ENCODE assay signal across 22 cellular contexts in the genomic region with DNA sequence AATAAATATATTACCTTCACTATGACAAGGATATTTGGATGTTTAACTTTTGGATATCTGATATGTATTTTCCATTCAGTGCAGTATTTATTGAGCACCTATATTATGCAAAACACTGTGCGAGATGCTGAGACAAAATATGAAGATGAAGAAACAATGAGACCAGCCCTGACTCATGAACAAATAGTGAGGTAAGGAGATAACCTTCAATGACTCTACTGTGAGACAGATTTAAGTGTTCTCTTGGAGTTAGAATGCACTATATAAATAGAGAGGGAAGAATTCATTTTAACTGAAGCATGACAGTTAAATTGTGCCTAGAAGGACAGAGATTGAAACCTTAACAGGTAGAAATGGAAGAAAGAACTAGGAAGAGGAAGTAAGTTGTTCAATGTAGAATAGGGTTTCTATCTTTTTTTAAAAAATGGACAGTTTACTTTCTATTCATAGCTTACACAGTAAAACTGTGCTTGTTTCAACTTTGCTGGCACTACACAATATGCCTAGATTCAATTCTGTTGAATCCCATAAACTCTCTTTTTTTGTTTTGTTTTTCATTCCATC.
DNase-seq lines count a peak whose midpoint lies in the region; ATAC-seq, FAIRE-seq and TF ChIP-seq lines count a peak whose summit lies in the region.
"Had no signal": no experiment of that assay in that cellular context is flagged by ENCODE, and none has a peak within 500 bp of the region (broad histone marks: within the 10 kb centered on the region; RNA-seq: fewer than 3 reads in every experiment).

No MANE protein-coding gene starts in this region.

- no peaks in the 10 kb centered on the region for H3K27me3 Mint-ChIP-seq in activated CD4-positive, alpha-beta T cell treated with anti-CD3 and anti-CD28 coated beads for 36 hours
- peaks cover 2% of the 10 kb centered on the region for H3K27me3 Mint-ChIP-seq in GM23338 (ENCODE audit: insufficient read depth, low read depth, poor library complexity)
- H3K27me3 Mint-ChIP-seq: CD4-positive, alpha-beta memory T cell had no signal

- H4K20me1 ChIP-seq in GM23338 (replicated peaks; ENCODE audit: insufficient read depth) = no peaks in the 10 kb centered on the region

- peaks cover 5% of the 10 kb centered on the region for H3K36me3 Mint-ChIP-seq in activated CD4-positive, alpha-beta T cell treated with anti-CD3 and anti-CD28 coated beads for 36 hours (ENCODE audit: low read depth)
- H3K36me3 Mint-ChIP-seq in GM23338 (ENCODE audit: low read depth) = no peaks in the 10 kb centered on the region

- POLR2A ChIA-PET in activated CD4-positive, alpha-beta T cell treated with anti-CD3 and anti-CD28 coated beads for 36 hours (lab: Charles Lee) = no interaction called here

- H3K27ac Mint-ChIP-seq in activated CD4-positive, alpha-beta T cell treated with anti-CD3 and anti-CD28 coated beads for 36 hours = no peak overlapping the region
- no peak overlapping the region for H3K27ac Mint-ChIP-seq in GM23338
- H3K27ac Mint-ChIP-seq: activated T-helper 1 cell treated with anti-CD3 and anti-CD28 coated beads, Interleukin-12 subunit alpha, Interleukin-12 subunit beta, Interleukin-2, Interleukin-4 antibody, amounts not matched to agents 30 ng/mL and 10 ng/mL and 1 ng/mL, durations not matched to agents 14 hours and 24 hours and 36 hours; nephron had no signal

- H3K9me2 ChIP-seq in GM23338 (ENCODE audit: insufficient read depth) = no peaks in the 10 kb centered on the region
- H3K9me2 ChIP-seq: SK-N-SH had no signal

- FAIRE-seq in islet of Langerhans (lab: Jason Lieb, UNC) = peak; percentile 86
- FAIRE-seq: GM18507 had no signal

- ATAC-seq in GM18511 (IDR thresholded peaks at IDR 0.05; ENCODE audit: unreplicated experiment) (peak; percentile 62), GM21529 (IDR thresholded peaks at IDR 0.05; ENCODE audit: unreplicated experiment) (peak; percentile 60), GM23338 (no peak)
- ATAC-seq in activated CD4-positive, alpha-beta T cell treated with anti-CD3 and anti-CD28 coated beads for 36 hours = no peak
- ATAC-seq: activated CD4-positive, CD25-positive, alpha-beta regulatory T cell treated with anti-CD3 and anti-CD28 coated beads, Interleukin-2, amount 50 U/mL, for 24 hours; stimulated activated naive CD8-positive, alpha-beta T cell treated with anti-CD3 and anti-CD28 coated beads, Interleukin-15, Interleukin-2, amounts not matched to agents 100 U/mL and 50 U/mL, for 24 hours had no signal

- H3K9me3 Mint-ChIP-seq in activated CD4-positive, alpha-beta T cell treated with anti-CD3 and anti-CD28 coated beads for 36 hours (ENCODE audit: low read depth) = no peaks in the 10 kb centered on the region
- no peaks in the 10 kb centered on the region for H3K9me3 Mint-ChIP-seq in GM23338
- H3K9me3 Mint-ChIP-seq: activated T-helper 1 cell treated with anti-CD3 and anti-CD28 coated beads, Interleukin-12 subunit alpha, Interleukin-12 subunit beta, Interleukin-2, Interleukin-4 antibody, amounts not matched to agents 30 ng/mL and 10 ng/mL and 1 ng/mL, durations not matched to agents 14 hours and 24 hours and 36 hours; nephron had no signal

- H3K4me1 ChIP-seq in GM23338 (ENCODE audit: insufficient read depth) = no peaks in the 10 kb centered on the region

- TF ChIP-seq CTCF in GM23338 (conservative IDR thresholded peaks at IDR 0.05; ENCODE audit: low read depth in 2 of 2) = no peak

- intact Hi-C loops in posterior cingulate gyrus (cut with DNase I) = no loop called here
- intact Hi-C loops in activated CD4-positive, alpha-beta T cell treated with anti-CD3 and anti-CD28 coated beads for 36 hours (cut with DNase I, micrococcal nuclease) = no loop called here

- in situ Hi-C loops in KBM-7 (cut with MboI; ENCODE audit: low pct_unique_long_range_greater_than_20kb, low sequenced_read_pairs) = no loop called here

- no peaks in the 10 kb centered on the region for H3K27me3 ChIP-seq in GM23338 (ENCODE audit: insufficient read depth)
- H3K27me3 ChIP-seq: tibial artery had no signal

- H3K4me1 Mint-ChIP-seq in activated CD4-positive, alpha-beta T cell treated with anti-CD3 and anti-CD28 coated beads for 36 hours = no peaks in the 10 kb centered on the region
- H3K4me1 Mint-ChIP-seq in GM23338 = no peaks in the 10 kb centered on the region
- H3K4me1 Mint-ChIP-seq: nephron had no signal

- no peak overlapping the region for H3K4me3 Mint-ChIP-seq in activated CD4-positive, alpha-beta T cell treated with anti-CD3 and anti-CD28 coated beads for 36 hours
- H3K4me3 Mint-ChIP-seq in GM23338 = no peak overlapping the region
- H3K4me3 Mint-ChIP-seq: activated T-helper 1 cell treated with anti-CD3 and anti-CD28 coated beads, Interleukin-12 subunit alpha, Interleukin-12 subunit beta, Interleukin-2, Interleukin-4 antibody, amounts not matched to agents 30 ng/mL and 10 ng/mL and 1 ng/mL, durations not matched to agents 14 hours and 24 hours and 36 hours; CD4-positive, alpha-beta memory T cell; nephron had no signal

- no peak overlapping the region for H3K4me3 ChIP-seq in GM23338
- H3K4me3 ChIP-seq: tibial artery had no signal

- H3F3A ChIP-seq in GM23338 (replicated peaks; ENCODE audit: low read depth) = no peaks in the 10 kb centered on the region

- peak; percentile 30 for DNase-seq in NCI-H69 (lab: John Stamatoyannopoulos, UW)
- no peak for DNase-seq in posterior cingulate gyrus
- no peak for DNase-seq in KBM-7
- no peak for DNase-seq in activated CD4-positive, alpha-beta T cell treated with anti-CD3 and anti-CD28 coated beads for 36 hours
- no peak for DNase-seq in GM23338 (ENCODE audit: low spot score)
- DNase-seq: CD4-positive, alpha-beta memory T cell; DND-41; hypothalamus; Kasumi-1; NCI-H1105 treated with DMSO at 0.1 percent for 48 hours; NCI-H2171; SK-N-SH; stimulated activated CD4-positive, alpha-beta T cell treated with anti-CD3 and anti-CD28 coated beads, Interleukin-1b, Interleukin-23, amount 100 ng/mL, for 48 hours; stimulated activated naive CD8-positive, alpha-beta T cell treated with anti-CD3 and anti-CD28 coated beads, Interleukin-15, Interleukin-2, amounts not matched to agents 100 U/mL and 50 U/mL, for 24 hours; tibial artery had no signal

- H2AFZ ChIP-seq in GM23338 = no peak overlapping the region

- no peak overlapping the region for H3K4me2 ChIP-seq in GM23338
- H3K4me2 ChIP-seq: SK-N-SH had no signal

- H3K27ac ChIP-seq in GM23338 (ENCODE audit: low read depth) = no peak overlapping the region
- H3K27ac ChIP-seq: tibial artery had no signal

- H3K79me2 ChIP-seq in GM23338 (replicated peaks; ENCODE audit: insufficient read depth) = no peaks in the 10 kb centered on the region

- H3K36me3 ChIP-seq in GM23338 (ENCODE audit: insufficient read depth) = no peaks in the 10 kb centered on the region
- H3K36me3 ChIP-seq: tibial artery had no signal

- CTCF ChIA-PET in activated CD4-positive, alpha-beta T cell treated with anti-CD3 and anti-CD28 coated beads for 36 hours (lab: Charles Lee) = interaction anchor here (0.9 kb wide), 1 partner anchor 43 kb away, joined by 4 read pairs; no protein-coding TSS in a partner anchor

TF ChIP-seq in GM23338, 12 proteins besides CTCF, POLR2A, EP300 and RAD21 (continues in another document):
- TF ChIP-seq, protein P1, sequence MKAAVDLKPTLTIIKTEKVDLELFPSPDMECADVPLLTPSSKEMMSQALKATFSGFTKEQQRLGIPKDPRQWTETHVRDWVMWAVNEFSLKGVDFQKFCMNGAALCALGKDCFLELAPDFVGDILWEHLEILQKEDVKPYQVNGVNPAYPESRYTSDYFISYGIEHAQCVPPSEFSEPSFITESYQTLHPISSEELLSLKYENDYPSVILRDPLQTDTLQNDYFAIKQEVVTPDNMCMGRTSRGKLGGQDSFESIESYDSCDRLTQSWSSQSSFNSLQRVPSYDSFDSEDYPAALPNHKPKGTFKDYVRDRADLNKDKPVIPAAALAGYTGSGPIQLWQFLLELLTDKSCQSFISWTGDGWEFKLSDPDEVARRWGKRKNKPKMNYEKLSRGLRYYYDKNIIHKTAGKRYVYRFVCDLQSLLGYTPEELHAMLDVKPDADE (IDR thresholded peaks at IDR 0.05) = no peak
- no peak for TF ChIP-seq ZNF114 (CRISPR knock-in tag; IDR thresholded peaks at IDR 0.05)
- TF ChIP-seq POLR2AphosphoS5 (IDR thresholded peaks at IDR 0.05; ENCODE audit: low read depth) = no peak
- no peak for TF ChIP-seq EZH2 (IDR thresholded peaks at IDR 0.05; ENCODE audit: low read depth, unreplicated experiment)
- TF ChIP-seq JUNB (IDR thresholded peaks at IDR 0.05; ENCODE audit: unreplicated experiment) = no peak
- TF ChIP-seq ZNF331 (CRISPR knock-in tag; IDR thresholded peaks at IDR 0.05; ENCODE audit: low read depth) = no peak
- no peak for TF ChIP-seq NANOG (IDR thresholded peaks at IDR 0.05; ENCODE audit: borderline replicate concordance)
- no peak for TF ChIP-seq STAT1 (IDR thresholded peaks at IDR 0.05; ENCODE audit: unreplicated experiment)
- no peak for TF ChIP-seq EZH2phosphoT487 (IDR thresholded peaks at IDR 0.05; ENCODE audit: unreplicated experiment)
- no peak for TF ChIP-seq CREB1 (CRISPR knock-in tag; IDR thresholded peaks at IDR 0.05; ENCODE audit: low read depth)

Comparison
In these comparisons a context has a peak if more than half of its experiments do, and no peak if none do; other contexts are left out.
1. ATAC-seq: peak in GM18511 (single experiment) and GM21529 (single experiment); none in activated CD4-positive, alpha-beta T cell treated with anti-CD3 and anti-CD28 coated beads for 36 hours (single experiment) and GM23338 (single experiment).